9 cellular contexts compared by ENCODE assay signal in the genomic region with DNA sequence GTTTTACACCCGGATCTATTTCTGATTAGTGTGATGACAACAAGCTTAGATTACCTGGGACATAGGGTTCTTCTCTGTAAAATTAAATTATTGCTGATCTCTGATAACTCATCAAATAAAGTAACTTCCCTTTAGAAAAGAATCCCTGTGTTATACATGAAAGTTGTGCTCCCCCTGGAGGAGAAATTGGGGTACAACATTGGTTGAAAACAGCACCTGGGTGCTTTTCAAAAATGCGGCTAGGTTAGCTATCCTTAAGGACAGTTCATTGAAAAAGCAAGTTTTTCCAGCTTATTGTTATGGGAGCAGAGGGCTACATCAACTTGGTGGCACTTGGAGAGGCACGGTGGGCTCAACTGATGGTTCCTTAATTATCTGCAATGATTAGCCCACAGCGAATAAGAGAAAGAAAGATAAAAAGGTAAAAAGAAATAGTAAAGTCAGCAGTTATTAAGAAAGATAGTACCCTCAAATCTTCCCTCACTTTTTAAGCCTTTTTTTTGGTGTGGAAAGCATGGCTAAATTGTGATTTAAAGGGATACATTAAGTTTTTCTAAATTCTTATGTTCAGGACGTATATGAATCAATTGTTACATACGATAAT.
A peak's percentile ranks its signal among the peaks of the same experiment; 100 is the strongest.
DNase-seq lines count a peak whose midpoint lies in the region; ATAC-seq and TF ChIP-seq lines count a peak whose summit lies in the region.
"Had no signal": no experiment of that assay in that cellular context is flagged by ENCODE, and none has a peak within 500 bp of the region (broad histone marks: within the 10 kb centered on the region; RNA-seq: fewer than 3 reads in every experiment).

No MANE protein-coding gene starts in this region.

- H3K27ac ChIP-seq in testis, result no peak overlapping the region

- no peak overlapping the region for H3K4me3 ChIP-seq in testis

- H3K36me3 Mint-ChIP-seq in activated naive CD4-positive, alpha-beta T cell treated with anti-CD3 and anti-CD28 coated beads, Interleukin-2, amount 10 ng/mL, durations not matched to agents 7 days and 5 days, result no peaks in the 10 kb centered on the region
- H3K36me3 Mint-ChIP-seq in immature natural killer cell, result no peaks in the 10 kb centered on the region
- H3K36me3 Mint-ChIP-seq: memory B cell had no signal

- no peak for TF ChIP-seq POLR2A in testis (IDR thresholded peaks at IDR 0.05)

- CTCF ChIA-PET in activated naive CD4-positive, alpha-beta T cell treated with anti-CD3 and anti-CD28 coated beads, Interleukin-2, amount 10 ng/mL, durations not matched to agents 7 days and 5 days (lab: Charles Lee), result interaction anchor here (0.7 to 1.6 kb wide), 5 partner anchors 9 to 31 kb away, joined by 3 to 7 read pairs (median 5); no protein-coding TSS in a partner anchor

- H3K9me3 Mint-ChIP-seq in activated naive CD4-positive, alpha-beta T cell treated with anti-CD3 and anti-CD28 coated beads, Interleukin-2, amount 10 ng/mL, durations not matched to agents 7 days and 5 days, result no peaks in the 10 kb centered on the region
- H3K9me3 Mint-ChIP-seq in immature natural killer cell, result no peaks in the 10 kb centered on the region
- H3K9me3 Mint-ChIP-seq: memory B cell had no signal

- H3K4me3 Mint-ChIP-seq in activated naive CD4-positive, alpha-beta T cell treated with anti-CD3 and anti-CD28 coated beads, Interleukin-2, amount 10 ng/mL, durations not matched to agents 7 days and 5 days, result no peak overlapping the region
- no peak overlapping the region for H3K4me3 Mint-ChIP-seq in immature natural killer cell
- H3K4me3 Mint-ChIP-seq: memory B cell had no signal

- DNase-seq in AG08395 (ENCODE audit: low spot score) (peak; percentile 45), ELR (ENCODE audit: low read depth) (peak; percentile 68), NCI-H1694 (lab: John Stamatoyannopoulos, UW) (peak; percentile 25), immature natural killer cell (peak in 2 of 3 donors; percentile 8 to 25), testis (peak; percentile 59)
- DNase-seq in activated naive CD4-positive, alpha-beta T cell treated with anti-CD3 and anti-CD28 coated beads, Interleukin-2, amount 10 ng/mL, durations not matched to agents 7 days and 5 days, result peak; percentile 30

- H3K27me3 Mint-ChIP-seq in activated naive CD4-positive, alpha-beta T cell treated with anti-CD3 and anti-CD28 coated beads, Interleukin-2, amount 10 ng/mL, durations not matched to agents 7 days and 5 days, result peaks cover 3% of the 10 kb centered on the region
- H3K27me3 Mint-ChIP-seq in immature natural killer cell (ENCODE audit: low read depth in 3 of 3), result peaks cover 7 to 10% (median 7%) of the 10 kb centered on the region in 3 donors

- 47 to 51% methylated on average over 6 of the region's 6 CpGs for WGBS in testis, 2 donors

- peak; percentile 45 to 79 (median 64) for TF ChIP-seq CTCF in testis (IDR thresholded peaks at IDR 0.05)

- peak; percentile 72 for ATAC-seq in HG02623 (IDR thresholded peaks at IDR 0.05; ENCODE audit: unreplicated experiment)
- no peak for ATAC-seq in activated CD4-positive, CD25-positive, alpha-beta regulatory T cell treated with anti-CD3 and anti-CD28 coated beads, Interleukin-2, amount 50 U/mL, for 24 hours

- H3K4me1 Mint-ChIP-seq in activated naive CD4-positive, alpha-beta T cell treated with anti-CD3 and anti-CD28 coated beads, Interleukin-2, amount 10 ng/mL, durations not matched to agents 7 days and 5 days, result no peaks in the 10 kb centered on the region
- peaks cover 0 to 2% of the 10 kb centered on the region in 2 donors for H3K4me1 Mint-ChIP-seq in immature natural killer cell

- no peak overlapping the region for H3K27ac Mint-ChIP-seq in activated naive CD4-positive, alpha-beta T cell treated with anti-CD3 and anti-CD28 coated beads, Interleukin-2, amount 10 ng/mL, durations not matched to agents 7 days and 5 days
- H3K27ac Mint-ChIP-seq in immature natural killer cell, result no peak overlapping the region
- H3K27ac Mint-ChIP-seq: memory B cell had no signal

- intact Hi-C loops in testis (cut with DNase I; ENCODE audit: low total_unique reads), result no loop called here

- H3K9me3 ChIP-seq in testis, result no peaks in the 10 kb centered on the region

- no peaks in the 10 kb centered on the region for H3K4me1 ChIP-seq in testis

- no peaks in the 10 kb centered on the region for H3K27me3 ChIP-seq in testis

- H3K36me3 ChIP-seq in testis (ENCODE audit: low read depth, missing control alignments), result no peaks in the 10 kb centered on the region

Comparison
In these comparisons a context has a peak if more than half of its experiments do, and no peak if none do; other contexts are left out.
1. DNase-seq: peak in every context shown above with its lines; median percentile 68 in ELR; 59 in testis; 45 in AG08395; 30 in activated naive CD4-positive, alpha-beta T cell treated with anti-CD3 and anti-CD28 coated beads, Interleukin-2, amount 10 ng/mL, durations not matched to agents 7 days and 5 days; 25 in NCI-H1694; 16 in immature natural killer cell.